8 cellular contexts compared by ENCODE assay signal in the genomic region with DNA sequence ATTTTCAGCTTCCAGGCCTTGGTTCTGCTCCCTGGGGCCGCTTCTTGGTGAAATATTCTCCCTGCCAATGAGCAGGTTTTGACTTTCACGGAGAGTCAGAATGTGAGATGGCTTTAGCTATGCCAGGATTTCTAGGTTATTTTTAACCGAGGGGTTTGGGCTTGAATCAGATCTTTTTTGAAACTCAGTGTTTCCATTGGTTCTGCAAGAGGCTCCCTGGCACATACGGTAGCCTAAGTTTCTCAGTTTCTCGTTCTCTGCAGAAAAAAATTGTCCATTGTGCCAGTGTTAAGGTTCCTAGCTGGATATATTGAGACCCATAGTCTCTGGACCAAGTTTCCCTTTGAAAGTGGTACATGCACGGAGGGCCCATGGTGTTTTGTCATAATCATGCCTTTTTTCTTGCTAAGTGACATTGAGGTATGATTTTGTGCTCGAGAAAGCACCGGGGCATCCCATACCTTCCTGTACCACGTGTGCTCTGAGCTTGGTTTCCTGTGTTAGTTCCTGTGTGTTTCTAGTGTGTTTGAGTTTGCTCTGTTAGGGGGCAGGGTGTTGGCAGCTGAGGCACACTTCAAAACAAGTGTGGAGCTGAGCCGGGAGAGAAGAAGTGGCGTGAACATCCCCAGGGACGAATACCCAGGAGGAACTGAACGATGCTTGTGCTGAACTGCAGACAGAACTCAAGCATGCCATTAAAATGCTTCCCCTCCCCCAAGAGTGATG.
DNase-seq lines count a peak whose midpoint lies in the region; ATAC-seq and TF ChIP-seq lines count a peak whose summit lies in the region.
"Had no signal": no experiment of that assay in that cellular context is flagged by ENCODE, and none has a peak within 500 bp of the region (broad histone marks: within the 10 kb centered on the region; RNA-seq: fewer than 3 reads in every experiment).

No MANE protein-coding gene starts in this region.

- H3K27me3 Mint-ChIP-seq in T-helper 2 cell treated with Interferon-gamma antibody and Interleukin-4, amounts not matched to agents 5 μg/mL and 100 μg/mL, for 36 hours (ENCODE audit: low read depth), result no peaks in the 10 kb centered on the region
- H3K27me3 Mint-ChIP-seq in endothelial cell (ENCODE audit: unreplicated experiment), result no peaks in the 10 kb centered on the region

- H3K27me3 ChIP-seq in thymus (ENCODE audit: control insufficient read depth, insufficient read depth) (no peaks in the 10 kb centered on the region), brain microvascular endothelial cell (replicated peaks) (no peaks in the 10 kb centered on the region)

- peak overlapping the region; percentile 48 for H3K4me3 ChIP-seq in thymus (ENCODE audit: low read length)
- no peak overlapping the region for H3K4me3 ChIP-seq in brain microvascular endothelial cell (ENCODE audit: low read depth, low read length)
- H3K4me3 ChIP-seq: K562 had no signal

- TF ChIP-seq CTCF in endothelial cell (IDR thresholded peaks at IDR 0.05; ENCODE audit: unreplicated experiment) (no peak), brain microvascular endothelial cell (IDR thresholded peaks at IDR 0.05; ENCODE audit: low read depth, low read length, missing control alignments) (no peak)

- peak overlapping the region; percentile 85 for H3K27ac Mint-ChIP-seq in T-helper 2 cell treated with Interferon-gamma antibody and Interleukin-4, amounts not matched to agents 5 μg/mL and 100 μg/mL, for 36 hours
- peak overlapping the region; percentile 20 for H3K27ac Mint-ChIP-seq in endothelial cell (ENCODE audit: unreplicated experiment)

- H3K9me3 ChIP-seq in thymus (ENCODE audit: control insufficient read depth), result no peaks in the 10 kb centered on the region

- H3K36me3 Mint-ChIP-seq in T-helper 2 cell treated with Interferon-gamma antibody and Interleukin-4, amounts not matched to agents 5 μg/mL and 100 μg/mL, for 36 hours (ENCODE audit: low read depth), result peaks cover 5% of the 10 kb centered on the region
- no peaks in the 10 kb centered on the region for H3K36me3 Mint-ChIP-seq in endothelial cell (ENCODE audit: low read depth, unreplicated experiment)

- H3K4me1 Mint-ChIP-seq in T-helper 2 cell treated with Interferon-gamma antibody and Interleukin-4, amounts not matched to agents 5 μg/mL and 100 μg/mL, for 36 hours (ENCODE audit: low read depth), result peaks cover 31% of the 10 kb centered on the region
- peaks cover 44% of the 10 kb centered on the region for H3K4me1 Mint-ChIP-seq in endothelial cell (ENCODE audit: unreplicated experiment)

- 21% methylated on average over 13 of the region's 13 CpGs for WGBS in thymus

- in situ Hi-C loops in brain microvascular endothelial cell (cut with HindIII; ENCODE audit: low pct_ligation_motif_present, low sequenced_read_pairs), result no loop called here

- H3K4me3 Mint-ChIP-seq in T-helper 2 cell treated with Interferon-gamma antibody and Interleukin-4, amounts not matched to agents 5 μg/mL and 100 μg/mL, for 36 hours, result peak overlapping the region; percentile 78
- H3K4me3 Mint-ChIP-seq in endothelial cell (ENCODE audit: unreplicated experiment), result peak overlapping the region; percentile 7

- peaks cover 27% of the 10 kb centered on the region for H3K4me1 ChIP-seq in thymus (ENCODE audit: control insufficient read depth, insufficient read depth, low read length)

- H3K9me3 Mint-ChIP-seq in T-helper 2 cell treated with Interferon-gamma antibody and Interleukin-4, amounts not matched to agents 5 μg/mL and 100 μg/mL, for 36 hours, result peaks cover 5% of the 10 kb centered on the region
- H3K9me3 Mint-ChIP-seq in endothelial cell (ENCODE audit: unreplicated experiment), result no peaks in the 10 kb centered on the region

- H3K36me3 ChIP-seq in thymus (ENCODE audit: control insufficient read depth, insufficient read depth) (no peaks in the 10 kb centered on the region), brain microvascular endothelial cell (replicated peaks) (no peaks in the 10 kb centered on the region)

- H3K27ac ChIP-seq in thymus (ENCODE audit: low read depth) (peak overlapping the region; percentile 96), brain microvascular endothelial cell (no peak overlapping the region)

- peak; percentile 44 for DNase-seq in T-helper 2 cell treated with Interferon-gamma antibody and Interleukin-4, amounts not matched to agents 5 μg/mL and 100 μg/mL, for 36 hours (ENCODE audit: low spot score)
- DNase-seq in endothelial cell (ENCODE audit: low spot score) (peak; percentile 8), T1000 (lab: John Stamatoyannopoulos, UW) (no peak), 8988T (no peak), brain microvascular endothelial cell (no peak)

- peak; percentile 88 for ATAC-seq in HG02588 (IDR thresholded peaks at IDR 0.05; ENCODE audit: unreplicated experiment)
- ATAC-seq: K562 had no signal

Comparison
In these comparisons a context has a peak if more than half of its experiments do, and no peak if none do; other contexts are left out.
1. DNase-seq: peak in T-helper 2 cell treated with Interferon-gamma antibody and Interleukin-4, amounts not matched to agents 5 μg/mL and 100 μg/mL, for 36 hours (single experiment) and endothelial cell (single experiment); none in T1000 (single experiment), 8988T (single experiment) and brain microvascular endothelial cell (single experiment).